Comparison of ENCODE assay signal across 1 cellular context in the genomic region with DNA sequence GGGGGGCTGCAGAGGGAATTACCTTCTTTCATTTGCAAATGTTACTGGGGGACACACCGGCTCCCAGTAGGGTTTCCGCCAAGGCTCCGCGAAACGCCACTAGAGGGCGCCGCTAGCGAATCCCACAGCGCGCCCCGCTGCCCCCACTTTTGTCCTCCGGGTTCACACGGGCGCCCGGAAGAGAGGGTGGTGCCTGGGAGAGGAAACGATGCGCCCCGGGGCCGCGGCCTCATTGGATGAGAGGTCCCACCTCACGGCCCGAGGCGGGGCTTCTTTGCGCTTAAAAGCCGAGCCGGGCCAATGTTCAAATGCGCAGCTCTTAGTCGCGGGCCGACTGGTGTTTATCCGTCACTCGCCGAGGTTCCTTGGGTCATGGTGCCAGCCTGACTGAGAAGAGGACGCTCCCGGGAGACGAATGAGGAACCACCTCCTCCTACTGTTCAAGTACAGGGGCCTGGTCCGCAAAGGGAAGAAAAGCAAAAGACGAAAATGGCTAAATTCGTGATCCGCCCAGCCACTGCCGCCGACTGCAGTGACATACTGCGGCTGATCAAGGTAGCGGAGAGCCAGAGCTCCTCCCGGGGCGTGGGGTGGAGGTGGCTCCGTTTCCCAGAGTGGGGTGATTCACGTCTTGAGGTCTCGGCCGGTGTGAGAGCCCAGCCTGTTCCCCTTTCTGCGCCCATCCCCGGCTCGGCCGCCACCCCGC.
TF ChIP-seq lines count a peak whose summit lies in the region.

A gene (plus strand): TSS at position 311 of the 706 bp plus-strand sequence. CDS start 179 bp downstream, at position 490.

TF ChIP-seq in K562, 482 proteins besides CTCF, POLR2A, EP300 and RAD21 (continued from another document and continues in another):
- TF ChIP-seq, protein P1, sequence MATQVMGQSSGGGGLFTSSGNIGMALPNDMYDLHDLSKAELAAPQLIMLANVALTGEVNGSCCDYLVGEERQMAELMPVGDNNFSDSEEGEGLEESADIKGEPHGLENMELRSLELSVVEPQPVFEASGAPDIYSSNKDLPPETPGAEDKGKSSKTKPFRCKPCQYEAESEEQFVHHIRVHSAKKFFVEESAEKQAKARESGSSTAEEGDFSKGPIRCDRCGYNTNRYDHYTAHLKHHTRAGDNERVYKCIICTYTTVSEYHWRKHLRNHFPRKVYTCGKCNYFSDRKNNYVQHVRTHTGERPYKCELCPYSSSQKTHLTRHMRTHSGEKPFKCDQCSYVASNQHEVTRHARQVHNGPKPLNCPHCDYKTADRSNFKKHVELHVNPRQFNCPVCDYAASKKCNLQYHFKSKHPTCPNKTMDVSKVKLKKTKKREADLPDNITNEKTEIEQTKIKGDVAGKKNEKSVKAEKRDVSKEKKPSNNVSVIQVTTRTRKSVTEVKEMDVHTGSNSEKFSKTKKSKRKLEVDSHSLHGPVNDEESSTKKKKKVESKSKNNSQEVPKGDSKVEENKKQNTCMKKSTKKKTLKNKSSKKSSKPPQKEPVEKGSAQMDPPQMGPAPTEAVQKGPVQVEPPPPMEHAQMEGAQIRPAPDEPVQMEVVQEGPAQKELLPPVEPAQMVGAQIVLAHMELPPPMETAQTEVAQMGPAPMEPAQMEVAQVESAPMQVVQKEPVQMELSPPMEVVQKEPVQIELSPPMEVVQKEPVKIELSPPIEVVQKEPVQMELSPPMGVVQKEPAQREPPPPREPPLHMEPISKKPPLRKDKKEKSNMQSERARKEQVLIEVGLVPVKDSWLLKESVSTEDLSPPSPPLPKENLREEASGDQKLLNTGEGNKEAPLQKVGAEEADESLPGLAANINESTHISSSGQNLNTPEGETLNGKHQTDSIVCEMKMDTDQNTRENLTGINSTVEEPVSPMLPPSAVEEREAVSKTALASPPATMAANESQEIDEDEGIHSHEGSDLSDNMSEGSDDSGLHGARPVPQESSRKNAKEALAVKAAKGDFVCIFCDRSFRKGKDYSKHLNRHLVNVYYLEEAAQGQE (CRISPR knock-in tag; IDR thresholded peaks at IDR 0.05; ENCODE audit: low read depth): no peak
- TF ChIP-seq JUND (IDR thresholded peaks at IDR 0.05; ENCODE audit: borderline replicate concordance, low read depth, low read length) (peak; percentile 30; the same call in 1 of the 2 replicates), JUND (tag; IDR thresholded peaks at IDR 0.05; ENCODE audit: borderline replicate concordance, low read depth, low read length) (no peak; the same call in 2 of the 3 replicates), TAL1 (IDR thresholded peaks at IDR 0.05) (no peak), GTF2E2 (tag; IDR thresholded peaks at IDR 0.05) (peak; percentile 85), ASH1L (IDR thresholded peaks at IDR 0.05; ENCODE audit: borderline replicate concordance, low read depth, partially characterized antibody) (no peak), TCFL5 (CRISPR knock-in tag; conservative IDR thresholded peaks at IDR 0.05) (no peak), SRSF3 (IDR thresholded peaks at IDR 0.05; ENCODE audit: insufficient read depth, low read length) (no peak), SMARCA4 (IDR thresholded peaks at IDR 0.05) (no peak), IFI16 (CRISPR knock-in tag; IDR thresholded peaks at IDR 0.05) (no peak), ZNF143 (CRISPR knock-in tag; IDR thresholded peaks at IDR 0.05) (no peak), FOS (IDR thresholded peaks at IDR 0.05; ENCODE audit: extremely low read depth, insufficient read length) (peak; percentile 21), PHTF2 (CRISPR knock-in tag; IDR thresholded peaks at IDR 0.05) (no peak), KDM1A (IDR thresholded peaks at IDR 0.05) (no peak), POLR2G (IDR thresholded peaks at IDR 0.05; ENCODE audit: low read depth, low read length) (peak; percentile 100), ZNF444 (CRISPR knock-in tag; IDR thresholded peaks at IDR 0.05) (no peak), PCBP2 (IDR thresholded peaks at IDR 0.05; ENCODE audit: low read depth, low read length, poor library complexity, severe bottlenecking) (no peak), TEAD1 (CRISPR knock-in tag; IDR thresholded peaks at IDR 0.05) (peak in 1 of 2 experiments; percentile 83; a peak in 2 of 4 replicates), ETV1 (tag; conservative IDR thresholded peaks at IDR 0.05; ENCODE audit: low read depth) (peak; percentile 74), CBX3 (IDR thresholded peaks at IDR 0.05; ENCODE audit: borderline replicate concordance in 1 of 2, low read length in 2 of 2) (no peak), ZNF232 (CRISPR knock-in tag; IDR thresholded peaks at IDR 0.05) (no peak), SRSF9 (IDR thresholded peaks at IDR 0.05; ENCODE audit: borderline replicate concordance, low read depth, low read length) (no peak), NFATC3 (IDR thresholded peaks at IDR 0.05) (no peak), RBFOX2 (IDR thresholded peaks at IDR 0.05; ENCODE audit: low read depth, low read length) (peak; percentile 100), L3MBTL2 (IDR thresholded peaks at IDR 0.05) (peak; percentile 54), MTF1 (CRISPR knock-in tag; IDR thresholded peaks at IDR 0.05; ENCODE audit: borderline replicate concordance) (no peak), ZNF311 (CRISPR knock-in tag; IDR thresholded peaks at IDR 0.05) (no peak), CC2D1A (IDR thresholded peaks at IDR 0.05) (0 out of 2 replicates have a peak, but pooled peaks have one; percentile 54), PURB (CRISPR knock-in tag; IDR thresholded peaks at IDR 0.05; ENCODE audit: low read depth) (no peak), TBP (optimal IDR thresholded peaks at IDR 0.05; ENCODE audit: low read depth, low read length) (peak; percentile 98), POLR2AphosphoS2 (IDR thresholded peaks at IDR 0.05; ENCODE audit: low read length) (peak; percentile 86), POLR2H (tag; IDR thresholded peaks at IDR 0.05; ENCODE audit: low read depth) (peak; percentile 98), SRF (CRISPR knock-in tag; IDR thresholded peaks at IDR 0.05) (0 out of 4 replicates have a peak, but pooled peaks of 1 of the 2 experiments have one; percentile 21), ILK (tag; IDR thresholded peaks at IDR 0.05; ENCODE audit: borderline replicate concordance, low read depth) (no peak), ZNF431 (CRISPR knock-in tag; IDR thresholded peaks at IDR 0.05) (0 out of 2 replicates have a peak, but pooled peaks have one; percentile 18), HMGN3 (IDR thresholded peaks at IDR 0.05; ENCODE audit: borderline replicate concordance, extremely low read depth, insufficient read length, low read depth, low read length) (peak; percentile 51), ATF1 (CRISPR knock-in tag; IDR thresholded peaks at IDR 0.05) (no peak), ATF1 (tag; IDR thresholded peaks at IDR 0.05) (peak; percentile 91), ZNF282 (CRISPR knock-in tag; IDR thresholded peaks at IDR 0.05) (no peak), RBM39 (optimal IDR thresholded peaks at IDR 0.05; ENCODE audit: low read depth, low read length) (no peak), CTBP1 (IDR thresholded peaks at IDR 0.05; ENCODE audit: borderline replicate concordance) (peak; percentile 48; the same call in 1 of the 2 replicates), NRF1 (conservative IDR thresholded peaks at IDR 0.05 in 1 of 2, IDR thresholded peaks at IDR 0.05 in 1 of 2) (peak; percentile 80 to 84)
- TF ChIP-seq, protein P2, sequence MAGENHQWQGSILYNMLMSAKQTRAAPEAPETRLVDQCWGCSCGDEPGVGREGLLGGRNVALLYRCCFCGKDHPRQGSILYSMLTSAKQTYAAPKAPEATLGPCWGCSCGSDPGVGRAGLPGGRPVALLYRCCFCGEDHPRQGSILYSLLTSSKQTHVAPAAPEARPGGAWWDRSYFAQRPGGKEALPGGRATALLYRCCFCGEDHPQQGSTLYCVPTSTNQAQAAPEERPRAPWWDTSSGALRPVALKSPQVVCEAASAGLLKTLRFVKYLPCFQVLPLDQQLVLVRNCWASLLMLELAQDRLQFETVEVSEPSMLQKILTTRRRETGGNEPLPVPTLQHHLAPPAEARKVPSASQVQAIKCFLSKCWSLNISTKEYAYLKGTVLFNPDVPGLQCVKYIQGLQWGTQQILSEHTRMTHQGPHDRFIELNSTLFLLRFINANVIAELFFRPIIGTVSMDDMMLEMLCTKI (IDR thresholded peaks at IDR 0.05; ENCODE audit: partially characterized antibody): no peak
- TF ChIP-seq, protein P3, sequence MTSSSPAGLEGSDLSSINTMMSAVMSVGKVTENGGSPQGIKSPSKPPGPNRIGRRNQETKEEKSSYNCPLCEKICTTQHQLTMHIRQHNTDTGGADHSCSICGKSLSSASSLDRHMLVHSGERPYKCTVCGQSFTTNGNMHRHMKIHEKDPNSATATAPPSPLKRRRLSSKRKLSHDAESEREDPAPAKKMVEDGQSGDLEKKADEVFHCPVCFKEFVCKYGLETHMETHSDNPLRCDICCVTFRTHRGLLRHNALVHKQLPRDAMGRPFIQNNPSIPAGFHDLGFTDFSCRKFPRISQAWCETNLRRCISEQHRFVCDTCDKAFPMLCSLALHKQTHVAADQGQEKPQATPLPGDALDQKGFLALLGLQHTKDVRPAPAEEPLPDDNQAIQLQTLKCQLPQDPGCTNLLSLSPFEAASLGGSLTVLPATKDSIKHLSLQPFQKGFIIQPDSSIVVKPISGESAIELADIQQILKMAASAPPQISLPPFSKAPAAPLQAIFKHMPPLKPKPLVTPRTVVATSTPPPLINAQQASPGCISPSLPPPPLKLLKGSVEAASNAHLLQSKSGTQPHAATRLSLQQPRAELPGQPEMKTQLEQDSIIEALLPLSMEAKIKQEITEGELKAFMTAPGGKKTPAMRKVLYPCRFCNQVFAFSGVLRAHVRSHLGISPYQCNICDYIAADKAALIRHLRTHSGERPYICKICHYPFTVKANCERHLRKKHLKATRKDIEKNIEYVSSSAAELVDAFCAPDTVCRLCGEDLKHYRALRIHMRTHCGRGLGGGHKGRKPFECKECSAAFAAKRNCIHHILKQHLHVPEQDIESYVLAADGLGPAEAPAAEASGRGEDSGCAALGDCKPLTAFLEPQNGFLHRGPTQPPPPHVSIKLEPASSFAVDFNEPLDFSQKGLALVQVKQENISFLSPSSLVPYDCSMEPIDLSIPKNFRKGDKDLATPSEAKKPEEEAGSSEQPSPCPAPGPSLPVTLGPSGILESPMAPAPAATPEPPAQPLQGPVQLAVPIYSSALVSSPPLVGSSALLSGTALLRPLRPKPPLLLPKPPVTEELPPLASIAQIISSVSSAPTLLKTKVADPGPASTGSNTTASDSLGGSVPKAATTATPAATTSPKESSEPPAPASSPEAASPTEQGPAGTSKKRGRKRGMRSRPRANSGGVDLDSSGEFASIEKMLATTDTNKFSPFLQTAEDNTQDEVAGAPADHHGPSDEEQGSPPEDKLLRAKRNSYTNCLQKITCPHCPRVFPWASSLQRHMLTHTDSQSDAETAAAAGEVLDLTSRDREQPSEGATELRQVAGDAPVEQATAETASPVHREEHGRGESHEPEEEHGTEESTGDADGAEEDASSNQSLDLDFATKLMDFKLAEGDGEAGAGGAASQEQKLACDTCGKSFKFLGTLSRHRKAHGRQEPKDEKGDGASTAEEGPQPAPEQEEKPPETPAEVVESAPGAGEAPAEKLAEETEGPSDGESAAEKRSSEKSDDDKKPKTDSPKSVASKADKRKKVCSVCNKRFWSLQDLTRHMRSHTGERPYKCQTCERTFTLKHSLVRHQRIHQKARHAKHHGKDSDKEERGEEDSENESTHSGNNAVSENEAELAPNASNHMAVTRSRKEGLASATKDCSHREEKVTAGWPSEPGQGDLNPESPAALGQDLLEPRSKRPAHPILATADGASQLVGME (CRISPR knock-in tag; IDR thresholded peaks at IDR 0.05): no peak
- TF ChIP-seq, protein P4, sequence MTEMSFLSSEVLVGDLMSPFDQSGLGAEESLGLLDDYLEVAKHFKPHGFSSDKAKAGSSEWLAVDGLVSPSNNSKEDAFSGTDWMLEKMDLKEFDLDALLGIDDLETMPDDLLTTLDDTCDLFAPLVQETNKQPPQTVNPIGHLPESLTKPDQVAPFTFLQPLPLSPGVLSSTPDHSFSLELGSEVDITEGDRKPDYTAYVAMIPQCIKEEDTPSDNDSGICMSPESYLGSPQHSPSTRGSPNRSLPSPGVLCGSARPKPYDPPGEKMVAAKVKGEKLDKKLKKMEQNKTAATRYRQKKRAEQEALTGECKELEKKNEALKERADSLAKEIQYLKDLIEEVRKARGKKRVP (CRISPR knock-in tag; IDR thresholded peaks at IDR 0.05): no peak
- TF ChIP-seq, protein P5, sequence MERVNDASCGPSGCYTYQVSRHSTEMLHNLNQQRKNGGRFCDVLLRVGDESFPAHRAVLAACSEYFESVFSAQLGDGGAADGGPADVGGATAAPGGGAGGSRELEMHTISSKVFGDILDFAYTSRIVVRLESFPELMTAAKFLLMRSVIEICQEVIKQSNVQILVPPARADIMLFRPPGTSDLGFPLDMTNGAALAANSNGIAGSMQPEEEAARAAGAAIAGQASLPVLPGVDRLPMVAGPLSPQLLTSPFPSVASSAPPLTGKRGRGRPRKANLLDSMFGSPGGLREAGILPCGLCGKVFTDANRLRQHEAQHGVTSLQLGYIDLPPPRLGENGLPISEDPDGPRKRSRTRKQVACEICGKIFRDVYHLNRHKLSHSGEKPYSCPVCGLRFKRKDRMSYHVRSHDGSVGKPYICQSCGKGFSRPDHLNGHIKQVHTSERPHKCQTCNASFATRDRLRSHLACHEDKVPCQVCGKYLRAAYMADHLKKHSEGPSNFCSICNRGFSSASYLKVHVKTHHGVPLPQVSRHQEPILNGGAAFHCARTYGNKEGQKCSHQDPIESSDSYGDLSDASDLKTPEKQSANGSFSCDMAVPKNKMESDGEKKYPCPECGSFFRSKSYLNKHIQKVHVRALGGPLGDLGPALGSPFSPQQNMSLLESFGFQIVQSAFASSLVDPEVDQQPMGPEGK (CRISPR knock-in tag; IDR thresholded peaks at IDR 0.05; ENCODE audit: borderline replicate concordance): no peak
- TF ChIP-seq, protein P6, sequence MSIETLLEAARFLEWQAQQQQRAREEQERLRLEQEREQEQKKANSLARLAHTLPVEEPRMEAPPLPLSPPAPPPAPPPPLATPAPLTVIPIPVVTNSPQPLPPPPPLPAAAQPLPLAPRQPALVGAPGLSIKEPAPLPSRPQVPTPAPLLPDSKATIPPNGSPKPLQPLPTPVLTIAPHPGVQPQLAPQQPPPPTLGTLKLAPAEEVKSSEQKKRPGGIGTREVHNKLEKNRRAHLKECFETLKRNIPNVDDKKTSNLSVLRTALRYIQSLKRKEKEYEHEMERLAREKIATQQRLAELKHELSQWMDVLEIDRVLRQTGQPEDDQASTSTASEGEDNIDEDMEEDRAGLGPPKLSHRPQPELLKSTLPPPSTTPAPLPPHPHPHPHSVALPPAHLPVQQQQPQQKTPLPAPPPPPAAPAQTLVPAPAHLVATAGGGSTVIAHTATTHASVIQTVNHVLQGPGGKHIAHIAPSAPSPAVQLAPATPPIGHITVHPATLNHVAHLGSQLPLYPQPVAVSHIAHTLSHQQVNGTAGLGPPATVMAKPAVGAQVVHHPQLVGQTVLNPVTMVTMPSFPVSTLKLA (conservative IDR thresholded peaks at IDR 0.05): peak; percentile 39 to 61; a peak in 3 of 4 replicates
- TF ChIP-seq, protein P7, sequence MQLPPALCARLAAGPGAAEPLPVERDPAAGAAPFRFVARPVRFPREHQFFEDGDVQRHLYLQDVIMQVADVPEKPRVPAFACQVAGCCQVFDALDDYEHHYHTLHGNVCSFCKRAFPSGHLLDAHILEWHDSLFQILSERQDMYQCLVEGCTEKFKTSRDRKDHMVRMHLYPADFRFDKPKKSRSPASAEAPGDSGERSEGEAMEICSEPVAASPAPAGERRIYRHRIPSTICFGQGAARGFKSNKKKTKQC (CRISPR knock-in tag; IDR thresholded peaks at IDR 0.05): peak; percentile 52; the same call in 1 of the 2 replicates
- TF ChIP-seq, protein P8, sequence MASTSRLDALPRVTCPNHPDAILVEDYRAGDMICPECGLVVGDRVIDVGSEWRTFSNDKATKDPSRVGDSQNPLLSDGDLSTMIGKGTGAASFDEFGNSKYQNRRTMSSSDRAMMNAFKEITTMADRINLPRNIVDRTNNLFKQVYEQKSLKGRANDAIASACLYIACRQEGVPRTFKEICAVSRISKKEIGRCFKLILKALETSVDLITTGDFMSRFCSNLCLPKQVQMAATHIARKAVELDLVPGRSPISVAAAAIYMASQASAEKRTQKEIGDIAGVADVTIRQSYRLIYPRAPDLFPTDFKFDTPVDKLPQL (IDR thresholded peaks at IDR 0.05; ENCODE audit: extremely low read depth, insufficient read length): peak; percentile 26
